ENCODE assay signal across 8 cellular contexts in genomic region chr11:17014321-17014773, GRCh38. TPM values are rescaled to one million over a fixed set of nuclear protein-coding genes. Genes with fewer than 3 reads are reported as not detected.
A peak's percentile ranks its signal among the peaks of the same experiment; 100 is the strongest.
DNase-seq lines count a peak whose midpoint lies in the region; ATAC-seq, FAIRE-seq and TF ChIP-seq lines count a peak whose summit lies in the region.

TSS of gene PLEKHA7 (minus strand) at chr11:17014414. CDS start at chr11:17014401, 13 bp downstream.

- no peak within 1 kb of the TSS for H2BK20ac ChIP-seq in IMR-90 (ENCODE audit: low read depth, low read length)

- no peak within 1 kb of the TSS for H3K18ac ChIP-seq in IMR-90 (ENCODE audit: low read depth, low read length)

- H3K36me3 ChIP-seq in IMR-90 (ENCODE audit: control insufficient read depth, insufficient read depth, low read length) (no peaks in the 10 kb centered on the region), astrocyte (ENCODE audit: insufficient read depth, low read length) (no peaks in the 10 kb centered on the region)

- POLR2A ChIA-PET in IMR-90 (lab: Charles Lee; ENCODE audit: unreplicated experiment): no interaction called here

- no peak within 1 kb of the TSS for H4K5ac ChIP-seq in IMR-90 (ENCODE audit: low read depth, low read length)

- H2BK5ac ChIP-seq in IMR-90 (ENCODE audit: low read depth, low read length, poor library complexity, severe bottlenecking): no peak within 1 kb of the TSS

- H2AFZ ChIP-seq in IMR-90 (replicated peaks; ENCODE audit: low read length, poor library complexity) (peak within 1 kb of the TSS; percentile 78), astrocyte (ENCODE audit: low read depth, low read length) (peak within 1 kb of the TSS; percentile 78)

- H3K9me3 Mint-ChIP-seq in Calu3 (ENCODE audit: low read depth, unreplicated experiment): no peaks in the 10 kb centered on the region
- H3K9me3 Mint-ChIP-seq in astrocyte (ENCODE audit: unreplicated experiment): no peaks in the 10 kb centered on the region
- H3K9me3 Mint-ChIP-seq in immature natural killer cell: no peaks in the 10 kb centered on the region
- H3K9me3 Mint-ChIP-seq in stimulated activated memory B cell treated with anti-CD40 and anti-IgM and Interleukin-4, amounts not matched to agents 10 μg/mL and 1 μg/mL and 100 μg/mL, for 72 hours: no peaks in the 10 kb centered on the region

- H3K9me3 ChIP-seq in IMR-90 (ENCODE audit: control insufficient read depth, insufficient read depth, low read length): no peaks in the 10 kb centered on the region
- no peaks in the 10 kb centered on the region for H3K9me3 ChIP-seq in astrocyte (ENCODE audit: insufficient read depth, low read depth, low read length)

- H3K4me2 ChIP-seq in IMR-90 (ENCODE audit: low read depth, low read length): peak within 1 kb of the TSS; percentile 55
- peak within 1 kb of the TSS; percentile 95 for H3K4me2 ChIP-seq in astrocyte (ENCODE audit: low read length)

- TF ChIP-seq CTCF in Calu3 (IDR thresholded peaks at IDR 0.05; ENCODE audit: unreplicated experiment) (no peak), IMR-90 (conservative IDR thresholded peaks at IDR 0.05; ENCODE audit: low read depth, low read length) (no peak), astrocyte (IDR thresholded peaks at IDR 0.05; ENCODE audit: insufficient read depth, low read depth, low read length) (no peak)

- no peaks in the 10 kb centered on the region for H3K79me1 ChIP-seq in IMR-90 (ENCODE audit: low read depth in 1 of 2, low read length in 2 of 2)

- H3K4me1 ChIP-seq in IMR-90 (ENCODE audit: control insufficient read depth, insufficient read depth, low read length) (no peaks in the 10 kb centered on the region), astrocyte (ENCODE audit: insufficient read depth, low read length) (peaks cover 17% of the 10 kb centered on the region)

- H4K8ac ChIP-seq in IMR-90 (ENCODE audit: low read depth in 2 of 2, low read length in 2 of 2): no peak within 1 kb of the TSS

- peak within 1 kb of the TSS; percentile 59; the same call in 1 of the 2 replicates for H3K23ac ChIP-seq in IMR-90 (ENCODE audit: low read depth, low read length)

- no peak for FAIRE-seq in astrocyte (lab: Jason Lieb, UNC)

- no TSS peak for BruUV-seq in Calu3 (replicated peaks; lab: Mats Ljungman, UMichigan)
- BruUV-seq in IMR-90 (replicated peaks; lab: Mats Ljungman, UMichigan): no TSS peak

- H3K4me3 Mint-ChIP-seq in Calu3 (ENCODE audit: low read depth, unreplicated experiment): peak within 1 kb of the TSS; percentile 94
- H3K4me3 Mint-ChIP-seq in astrocyte (ENCODE audit: unreplicated experiment): peak within 1 kb of the TSS; percentile 88
- peak within 1 kb of the TSS; percentile 86 to 92 (median 92) for H3K4me3 Mint-ChIP-seq in immature natural killer cell
- H3K4me3 Mint-ChIP-seq in stimulated activated memory B cell treated with anti-CD40 and anti-IgM and Interleukin-4, amounts not matched to agents 10 μg/mL and 1 μg/mL and 100 μg/mL, for 72 hours: peak within 1 kb of the TSS; percentile 90

- H3K4me3 ChIP-seq in IMR-90 (ENCODE audit: insufficient read depth, low read depth, low read length) (no peak within 1 kb of the TSS; the same call in 1 of the 2 replicates), astrocyte (ENCODE audit: insufficient read depth, low read depth, low read length) (peak within 1 kb of the TSS; percentile 52)

- dilution Hi-C loops in IMR-90 (cut with HindIII; ENCODE audit: low sequenced_read_pairs, unreplicated experiment): no loop called here

- H2BK15ac ChIP-seq in IMR-90 (ENCODE audit: low read depth, low read length): no peak within 1 kb of the TSS

- H3K27me3 Mint-ChIP-seq in Calu3 (ENCODE audit: unreplicated experiment) (no peaks in the 10 kb centered on the region), astrocyte (ENCODE audit: low read depth, unreplicated experiment) (peaks cover 4% of the 10 kb centered on the region), immature natural killer cell (ENCODE audit: low read depth in 3 of 3) (peaks cover 4 to 12% (median 11%) of the 10 kb centered on the region in 3 donors)
- H3K27me3 Mint-ChIP-seq in stimulated activated memory B cell treated with anti-CD40 and anti-IgM and Interleukin-4, amounts not matched to agents 10 μg/mL and 1 μg/mL and 100 μg/mL, for 72 hours: peaks cover 19% of the 10 kb centered on the region

- TF ChIP-seq RAD21 in IMR-90 (IDR thresholded peaks at IDR 0.05; ENCODE audit: low read length): no peak

- H3K9me1 ChIP-seq in IMR-90 (ENCODE audit: insufficient read depth, low read length): no peaks in the 10 kb centered on the region

- DNase-seq in Calu3 (peak; percentile 57), IMR-90 (no peak), astrocyte (ENCODE audit: low read depth) (no peak), immature natural killer cell (peak in 1 of 3 donors; percentile 2)
- no peak for DNase-seq in effector CD4-positive, alpha-beta T cell

- TF ChIP-seq POLR2A in IMR-90 (IDR thresholded peaks at IDR 0.05; ENCODE audit: low read depth, low read length): no peak

- WGBS in IMR-90 (ENCODE audit: extremely low coverage in 2 of 2, insufficient read length in 1 of 2), 2 experiments: 6% methylated on average over 14 of the region's 68 CpGs; no CpG with 5 or more reads in 1 of the 2 experiments

- peaks cover 22% of the 10 kb centered on the region for H3K4me1 Mint-ChIP-seq in Calu3 (ENCODE audit: low read depth, unreplicated experiment)
- H3K4me1 Mint-ChIP-seq in astrocyte (ENCODE audit: low read depth, unreplicated experiment): peaks cover 2% of the 10 kb centered on the region
- peaks cover 4 to 10% of the 10 kb centered on the region in 2 donors for H3K4me1 Mint-ChIP-seq in immature natural killer cell
- H3K4me1 Mint-ChIP-seq in stimulated activated memory B cell treated with anti-CD40 and anti-IgM and Interleukin-4, amounts not matched to agents 10 μg/mL and 1 μg/mL and 100 μg/mL, for 72 hours: peaks cover 8% of the 10 kb centered on the region

- H2AK9ac ChIP-seq in IMR-90 (replicated peaks; ENCODE audit: low read depth, low read length, poor library complexity): peak within 1 kb of the TSS; percentile 17

- no peak within 1 kb of the TSS for H3K9ac ChIP-seq in IMR-90 (ENCODE audit: low read depth, low read length)
- peak within 1 kb of the TSS; percentile 56 for H3K9ac ChIP-seq in astrocyte (ENCODE audit: low read length)

- H3K36me3 Mint-ChIP-seq in Calu3 (ENCODE audit: insufficient read depth, unreplicated experiment): peaks cover 15% of the 10 kb centered on the region
- no peaks in the 10 kb centered on the region for H3K36me3 Mint-ChIP-seq in astrocyte (ENCODE audit: low read depth, unreplicated experiment)
- peaks cover 0 to 7% (median 4%) of the 10 kb centered on the region in 3 donors for H3K36me3 Mint-ChIP-seq in immature natural killer cell
- no peaks in the 10 kb centered on the region for H3K36me3 Mint-ChIP-seq in stimulated activated memory B cell treated with anti-CD40 and anti-IgM and Interleukin-4, amounts not matched to agents 10 μg/mL and 1 μg/mL and 100 μg/mL, for 72 hours

- H3K27ac ChIP-seq in IMR-90 (ENCODE audit: insufficient read depth, low read length) (no peak within 1 kb of the TSS), astrocyte (ENCODE audit: low read depth, low read length) (no peak within 1 kb of the TSS)

- no peak within 1 kb of the TSS for H2BK120ac ChIP-seq in IMR-90 (ENCODE audit: low read depth, low read length)

- H3K79me2 ChIP-seq in astrocyte (ENCODE audit: insufficient read depth, low read length): no peaks in the 10 kb centered on the region

- no peaks in the 10 kb centered on the region for H4K20me1 ChIP-seq in IMR-90 (ENCODE audit: insufficient read depth, low read length)
- H4K20me1 ChIP-seq in astrocyte (ENCODE audit: insufficient read depth, low read length): no peaks in the 10 kb centered on the region

- H3K27ac Mint-ChIP-seq in Calu3 (ENCODE audit: unreplicated experiment): peak within 1 kb of the TSS; percentile 89
- H3K27ac Mint-ChIP-seq in astrocyte (ENCODE audit: unreplicated experiment): no peak within 1 kb of the TSS
- H3K27ac Mint-ChIP-seq in immature natural killer cell: peak within 1 kb of the TSS in 2 of 6 donors; percentile 13 to 24
- H3K27ac Mint-ChIP-seq in stimulated activated memory B cell treated with anti-CD40 and anti-IgM and Interleukin-4, amounts not matched to agents 10 μg/mL and 1 μg/mL and 100 μg/mL, for 72 hours: peak within 1 kb of the TSS; percentile 74

- H4K91ac ChIP-seq in IMR-90 (ENCODE audit: insufficient read depth, low read depth, low read length): no peak within 1 kb of the TSS

- CTCF ChIA-PET in Calu3 (lab: Charles Lee): interaction anchor here (0.5 to 2.2 kb wide), 8 partner anchors 12 to 68 kb away, joined by 3 to 10 read pairs (median 4); partner anchors contain the start of gene RPS13
- CTCF ChIA-PET in IMR-90 (lab: Yijun Ruan, JAX): no interaction called here

- no peak within 1 kb of the TSS for H3K4ac ChIP-seq in IMR-90 (ENCODE audit: low read depth, low read length)

- H3K56ac ChIP-seq in IMR-90 (ENCODE audit: extremely low read depth, insufficient read depth, low read length): no peak within 1 kb of the TSS

- H3K27me3 ChIP-seq in IMR-90 (ENCODE audit: control insufficient read depth, insufficient read depth, low read length) (peaks cover 49% of the 10 kb centered on the region), astrocyte (ENCODE audit: insufficient read depth, low read length) (peaks cover 10% of the 10 kb centered on the region)

- ATAC-seq in IMR-90 (ENCODE audit: low read depth) (peak; percentile 16; the same call in 1 of the 2 replicates), HG02938 (IDR thresholded peaks at IDR 0.05; ENCODE audit: unreplicated experiment) (no peak), GM21786 (IDR thresholded peaks at IDR 0.05; ENCODE audit: unreplicated experiment) (no peak)
- ATAC-seq in stimulated activated memory B cell treated with anti-CD40 and anti-IgM and Interleukin-4, amounts not matched to agents 10 μg/mL and 1 μg/mL and 100 μg/mL, for 72 hours: peak; percentile 9

- in situ Hi-C loops in IMR-90 (cut with MboI; ENCODE audit: low sequenced_read_pairs): no loop called here

- no peak within 1 kb of the TSS for H2AK5ac ChIP-seq in IMR-90 (ENCODE audit: low read depth, low read length)

- no peak within 1 kb of the TSS for H3K14ac ChIP-seq in IMR-90 (replicated peaks; ENCODE audit: low read depth, low read length)

- intact Hi-C loops in Calu3 (cut with micrococcal nuclease; ENCODE audit: unreplicated experiment): loop anchor here (5.0 kb wide), 2 partner anchors 37 to 57 kb away; no protein-coding TSS in a partner anchor
- intact Hi-C loops in IMR-90 (cut with micrococcal nuclease): loop anchor here (10.0 kb wide), 1 partner anchor 50 kb away; no protein-coding TSS in a partner anchor

TF ChIP-seq in IMR-90, 13 proteins besides CTCF, POLR2A, EP300 and RAD21 (continues in another document):
- TF ChIP-seq RCOR1 (IDR thresholded peaks at IDR 0.05; ENCODE audit: insufficient replicate concordance, low read length) (no peak), MAFK (IDR thresholded peaks at IDR 0.05; ENCODE audit: low read depth, low read length) (no peak), MXI1 (IDR thresholded peaks at IDR 0.05; ENCODE audit: borderline replicate concordance, low read depth, low read length) (no peak)

RNA-seq across cellular contexts. Expression of gene PLEKHA7, which starts in this region (rescaled TPM):
- total RNA-seq in Calu3 (2022): 138 and 167 TPM in 2 replicates
- not detected in 2 replicates for total RNA-seq in IMR-90 (2012; rRNA removed)
- polyA plus RNA-seq in IMR-90 (2012; rRNA removed): 0.10 and 0.12 TPM in 2 replicates
- 0.03 TPM in 2 replicates for polyA plus RNA-seq in IMR-90 (2012; cell fraction: cytosol; rRNA removed)
- 0.17 and 0.57 TPM in 2 replicates for polyA plus RNA-seq in IMR-90 (2012; cell fraction: nucleus; rRNA removed; ENCODE audit: low replicate concordance)
- 3.2 and 5.7 TPM in 2 replicates for total RNA-seq in astrocyte
- polyA plus RNA-seq in immature natural killer cell: under 1 TPM in 2 of 3 donors, not detected in 1; 0.28 to 0.31 TPM

Comparison
In these comparisons a context has a peak if more than half of its experiments do, and no peak if none do; other contexts are left out.
1. RNA of gene PLEKHA7 (total RNA-seq): 138 to 167 TPM in Calu3; 3.2 to 5.7 TPM in astrocyte and not detected in IMR-90; every median in the first group is over 10 times any median in the second.
2. Peak in ATAC-seq and H3K4me2 ChIP-seq in IMR-90; RNA of the gene not detected or under 1 TPM.
3. Peak in every context shown above with its lines, with median percentiles within 50 percentile points of each other: H3K4me3 Mint-ChIP-seq.